ENCODE assay signal across 32 cellular contexts in genomic region chr15:67406257-67406861, GRCh38.
DNase-seq lines count a peak whose midpoint lies in the region; ATAC-seq, FAIRE-seq and TF ChIP-seq lines count a peak whose summit lies in the region.
"Had no signal": no experiment of that assay in that cellular context is flagged by ENCODE, and none has a peak within 500 bp of the region (broad histone marks: within the 10 kb centered on the region; RNA-seq: fewer than 3 reads in every experiment).

No MANE protein-coding gene starts in this region.

- WGBS in GM23248 (ENCODE audit: low coverage in 1 of 2, low lambda C conversion rate in 2 of 2, missing lambda C conversion rate in 2 of 2), 2 experiments: 43 to 50% methylated on average over 1 of the region's 1 CpG

- ATAC-seq in GM21529 (IDR thresholded peaks at IDR 0.05; ENCODE audit: unreplicated experiment): no peak
- ATAC-seq: body of pancreas; effector memory CD8-positive, alpha-beta T cell; esophagus mucosa; gastrocnemius medialis; natural killer cell treated with Interleukin-12 subunit alpha and Interleukin-12 subunit beta and Interleukin-15 and Interleukin-18, amount 100 ng/mL, for 72 hours; stimulated activated memory B cell treated with anti-CD40 and anti-IgM and Interleukin-4, amounts not matched to agents 10 μg/mL and 1 μg/mL and 100 μg/mL, for 72 hours had no signal

- H3K27ac Mint-ChIP-seq in CD8-positive, alpha-beta memory T cell: no peak overlapping the region
- H3K27ac Mint-ChIP-seq: effector memory CD8-positive, alpha-beta T cell; immature natural killer cell; natural killer cell treated with Interleukin-12 subunit alpha and Interleukin-12 subunit beta and Interleukin-15 and Interleukin-18, amount 100 ng/mL, for 72 hours; stimulated activated memory B cell treated with anti-CD40 and anti-IgM and Interleukin-4, amounts not matched to agents 10 μg/mL and 1 μg/mL and 100 μg/mL, for 72 hours had no signal

- H3K9me3 ChIP-seq in CD8-positive, alpha-beta memory T cell (ENCODE audit: low read length): no peaks in the 10 kb centered on the region
- H3K9me3 ChIP-seq in GM23248 (ENCODE audit: low read depth): no peaks in the 10 kb centered on the region
- H3K9me3 ChIP-seq: body of pancreas, gastrocnemius medialis, ovary, right atrium auricular region, SJCRH30, suprapubic skin had no signal

- no peaks in the 10 kb centered on the region for H4K20me1 ChIP-seq in GM23248 (ENCODE audit: insufficient read depth)
- H4K20me1 ChIP-seq: BLaER1 treated with 17β-estradiol and CSF1 and Interleukin-3, amounts not matched to agents 10 nM and 100 nM had no signal

- H3K9me3 Mint-ChIP-seq in CD8-positive, alpha-beta memory T cell: no peaks in the 10 kb centered on the region
- H3K9me3 Mint-ChIP-seq: effector memory CD8-positive, alpha-beta T cell; H9; immature natural killer cell; natural killer cell treated with Interleukin-12 subunit alpha and Interleukin-12 subunit beta and Interleukin-15 and Interleukin-18, amount 100 ng/mL, for 72 hours; stimulated activated memory B cell treated with anti-CD40 and anti-IgM and Interleukin-4, amounts not matched to agents 10 μg/mL and 1 μg/mL and 100 μg/mL, for 72 hours had no signal

- no peak for TF ChIP-seq CTCF in epithelial cell of esophagus (IDR thresholded peaks at IDR 0.05; ENCODE audit: insufficient read depth, low read depth, low read length, missing control alignments)

- CTCF ChIA-PET in CD8-positive, alpha-beta memory T cell (lab: Charles Lee): no interaction called here

- H3K4me1 ChIP-seq in CD8-positive, alpha-beta memory T cell (ENCODE audit: insufficient read depth, low read length): no peaks in the 10 kb centered on the region
- H3K4me1 ChIP-seq in GM23248 (ENCODE audit: insufficient read depth): no peaks in the 10 kb centered on the region
- H3K4me1 ChIP-seq: BLaER1 treated with 17β-estradiol and CSF1 and Interleukin-3, amounts not matched to agents 10 nM and 100 nM; gastrocnemius medialis; right atrium auricular region; suprapubic skin had no signal

- H3K27ac ChIP-seq in CD8-positive, alpha-beta memory T cell (ENCODE audit: low read depth, low read length): peak overlapping the region; percentile 43
- no peak overlapping the region for H3K27ac ChIP-seq in GM23248
- H3K27ac ChIP-seq: BLaER1 treated with 17β-estradiol and CSF1 and Interleukin-3, amounts not matched to agents 10 nM and 100 nM; body of pancreas; gastrocnemius medialis; hepatocyte; ovary; right atrium auricular region; SJCRH30; suprapubic skin had no signal

- no peak overlapping the region for H3K4me2 ChIP-seq in GM23248 (ENCODE audit: unreplicated experiment)
- H3K4me2 ChIP-seq: BLaER1 treated with 17β-estradiol and CSF1 and Interleukin-3, amounts not matched to agents 10 nM and 100 nM; hepatocyte had no signal

- peaks cover 0 to 6% (median 4%) of the 10 kb centered on the region in 3 donors for H3K36me3 Mint-ChIP-seq in CD8-positive, alpha-beta memory T cell
- H3K36me3 Mint-ChIP-seq: natural killer cell treated with Interleukin-12 subunit alpha and Interleukin-12 subunit beta and Interleukin-15 and Interleukin-18, amount 100 ng/mL, for 72 hours had no signal

- H2AFZ ChIP-seq in GM23248: no peak overlapping the region
- H2AFZ ChIP-seq: hepatocyte had no signal

- no peaks in the 10 kb centered on the region for H3K79me2 ChIP-seq in GM23248 (ENCODE audit: insufficient read depth)
- H3K79me2 ChIP-seq: hepatocyte had no signal

- no peaks in the 10 kb centered on the region for H3K4me1 Mint-ChIP-seq in CD8-positive, alpha-beta memory T cell
- H3K4me1 Mint-ChIP-seq: immature natural killer cell; stimulated activated memory B cell treated with anti-CD40 and anti-IgM and Interleukin-4, amounts not matched to agents 10 μg/mL and 1 μg/mL and 100 μg/mL, for 72 hours had no signal

- H3F3A ChIP-seq in GM23248 (ENCODE audit: insufficient read depth): no peaks in the 10 kb centered on the region

- H3K36me3 ChIP-seq in CD8-positive, alpha-beta memory T cell (ENCODE audit: insufficient read depth, low read length): no peaks in the 10 kb centered on the region
- H3K36me3 ChIP-seq in GM23248 (ENCODE audit: low read depth): no peaks in the 10 kb centered on the region
- H3K36me3 ChIP-seq: BLaER1 treated with 17β-estradiol and CSF1 and Interleukin-3, amounts not matched to agents 10 nM and 100 nM; gastrocnemius medialis; ovary; right atrium auricular region; SJCRH30; suprapubic skin had no signal

- no peak overlapping the region for H3K4me3 Mint-ChIP-seq in CD8-positive, alpha-beta memory T cell
- H3K4me3 Mint-ChIP-seq: effector memory CD8-positive, alpha-beta T cell; H9; immature natural killer cell; natural killer cell treated with Interleukin-12 subunit alpha and Interleukin-12 subunit beta and Interleukin-15 and Interleukin-18, amount 100 ng/mL, for 72 hours; stimulated activated memory B cell treated with anti-CD40 and anti-IgM and Interleukin-4, amounts not matched to agents 10 μg/mL and 1 μg/mL and 100 μg/mL, for 72 hours had no signal

- H3K4me3 ChIP-seq in CD8-positive, alpha-beta memory T cell (ENCODE audit: low read length): no peak overlapping the region
- no peak overlapping the region for H3K4me3 ChIP-seq in GM23248
- no peak overlapping the region for H3K4me3 ChIP-seq in epithelial cell of esophagus (ENCODE audit: low read length)
- H3K4me3 ChIP-seq: BLaER1 treated with 17β-estradiol and CSF1 and Interleukin-3, amounts not matched to agents 10 nM and 100 nM; body of pancreas; gastrocnemius medialis; hepatocyte; ovary; right atrium auricular region; SJCRH30; suprapubic skin had no signal

- peak; percentile 39 for FAIRE-seq in RCC 7860 (lab: Jason Lieb, UNC)
- FAIRE-seq: colon, GM18507, urothelium cell line had no signal

- H3K27me3 Mint-ChIP-seq in CD8-positive, alpha-beta memory T cell: peaks cover 0 to 2% of the 10 kb centered on the region in 2 donors
- H3K27me3 Mint-ChIP-seq: stimulated activated memory B cell treated with anti-CD40 and anti-IgM and Interleukin-4, amounts not matched to agents 10 μg/mL and 1 μg/mL and 100 μg/mL, for 72 hours had no signal

- POLR2A ChIA-PET in CD8-positive, alpha-beta memory T cell (lab: Charles Lee): no interaction called here

- no peak overlapping the region for H3K9ac ChIP-seq in GM23248
- H3K9ac ChIP-seq: BLaER1 treated with 17β-estradiol and CSF1 and Interleukin-3, amounts not matched to agents 10 nM and 100 nM had no signal

- no peaks in the 10 kb centered on the region for H3K9me2 ChIP-seq in GM23248 (ENCODE audit: insufficient read depth)

- H3K27me3 ChIP-seq in CD8-positive, alpha-beta memory T cell (ENCODE audit: insufficient read depth, low read length, poor library complexity, severe bottlenecking): no peaks in the 10 kb centered on the region
- no peaks in the 10 kb centered on the region for H3K27me3 ChIP-seq in GM23248 (replicated peaks; ENCODE audit: insufficient read depth)
- H3K27me3 ChIP-seq: BLaER1 treated with 17β-estradiol and CSF1 and Interleukin-3, amounts not matched to agents 10 nM and 100 nM; body of pancreas; gastrocnemius medialis; hepatocyte; ovary; right atrium auricular region; SJCRH30; suprapubic skin had no signal

- DNase-seq in CD8-positive, alpha-beta memory T cell: no peak
- peak; percentile 13 for DNase-seq in GM23248
- DNase-seq in RCC 7860 (ENCODE audit: low spot score): no peak
- DNase-seq in epithelial cell of esophagus (ENCODE audit: low read depth): peak; percentile 20
- DNase-seq in COLO668 (lab: John Stamatoyannopoulos, UW; ENCODE audit: unreplicated experiment): no peak
- no peak for DNase-seq in activated naive CD4-positive, alpha-beta T cell treated with anti-CD3 and anti-CD28 coated beads, Interleukin-2, amount 50 U/mL, for 16 hours
- no peak for DNase-seq in DMS153 (lab: John Stamatoyannopoulos, UW)
- DNase-seq: ACHN; activated CD4-positive, alpha-beta T cell treated with anti-CD3 and anti-CD28 coated beads for 1 hour; activated effector memory CD4-positive, alpha-beta T cell treated with anti-CD3 and anti-CD28 coated beads, Interleukin-2, amount 50 U/mL, for 16 hours; Calu3; effector memory CD8-positive, alpha-beta T cell; gastrocnemius medialis; H9; immature natural killer cell; NCI-H1092; NK-92 treated with Interleukin-12 subunit alpha and Interleukin-12 subunit beta, amount 100 ng/mL, for 24 hours; ovary; stimulated activated CD4-positive, alpha-beta T cell treated with anti-CD3 and anti-CD28 coated beads, Interleukin-4, amount 100 ng/mL, for 1 hour had no signal

- in situ Hi-C loops in GM23248 (cut with MboI): no loop called here

Comparison
In these comparisons a context has a peak if more than half of its experiments do, and no peak if none do; other contexts are left out.
1. DNase-seq: peak in GM23248 (single experiment) and epithelial cell of esophagus (single experiment); none in CD8-positive, alpha-beta memory T cell (0 of 5), RCC 7860 (single experiment), COLO668 (single experiment), activated naive CD4-positive, alpha-beta T cell treated with anti-CD3 and anti-CD28 coated beads, Interleukin-2, amount 50 U/mL, for 16 hours (single experiment) and DMS153 (single experiment).